ENCODE assay signal across 29 cellular contexts in genomic region chr9:3850083-3850482, GRCh38.
DNase-seq lines count a peak whose midpoint lies in the region; ATAC-seq and TF ChIP-seq lines count a peak whose summit lies in the region.
"Had no signal": no experiment of that assay in that cellular context is flagged by ENCODE, and none has a peak within 500 bp of the region (broad histone marks: within the 10 kb centered on the region; RNA-seq: fewer than 3 reads in every experiment).

No MANE protein-coding gene starts in this region.

- H3K4me2 ChIP-seq in neural progenitor cell (no peak overlapping the region), PC-3 (ENCODE audit: low read length) (no peak overlapping the region)
- H3K4me2 ChIP-seq: SK-N-SH had no signal

- no peak for TF ChIP-seq POLR2A in GM18505 (IDR thresholded peaks at IDR 0.05; ENCODE audit: borderline replicate concordance, extremely low read depth, insufficient read depth, insufficient read length)

- POLR2A ChIA-PET in PC-3 (lab: Charles Lee; ENCODE audit: unreplicated experiment), result no interaction called here

- ATAC-seq in GM18505 (IDR thresholded peaks at IDR 0.05; ENCODE audit: unreplicated experiment) (peak; percentile 55), HG03571 (IDR thresholded peaks at IDR 0.05; ENCODE audit: unreplicated experiment) (peak; percentile 66), GM18517 (IDR thresholded peaks at IDR 0.05; ENCODE audit: unreplicated experiment) (no peak), PC-3 (no peak), GM21723 (IDR thresholded peaks at IDR 0.05; ENCODE audit: unreplicated experiment) (no peak), left lobe of liver (no peak)
- ATAC-seq: heart left ventricle, left cardiac atrium had no signal

- in situ Hi-C loops in HAP-1 (cut with MboI; ENCODE audit: low sequenced_read_pairs), result no loop called here

- H3K36me3 Mint-ChIP-seq in neural progenitor cell, result peaks cover 39% of the 10 kb centered on the region
- H3K36me3 Mint-ChIP-seq: memory B cell had no signal

- H3K36me3 ChIP-seq in HAP-1 (replicated peaks) (no peaks in the 10 kb centered on the region), neural progenitor cell (peaks cover 11% of the 10 kb centered on the region), PC-3 (ENCODE audit: low read depth, low read length) (no peaks in the 10 kb centered on the region)
- H3K36me3 ChIP-seq: BE2C, colonic mucosa, neutrophil, prostate gland, upper lobe of left lung had no signal

- H3K27ac Mint-ChIP-seq in neural progenitor cell, result peak overlapping the region; percentile 34
- H3K27ac Mint-ChIP-seq: activated CD4-positive, alpha-beta T cell treated with anti-CD3 and anti-CD28 coated beads, Interleukin-2, amount 10 ng/mL, durations not matched to agents 24 days and 14 days; memory B cell had no signal

- DNase-seq in HAP-1 (ENCODE audit: low spot score in 2 of 2) (peak; percentile 40 to 73), neural progenitor cell (ENCODE audit: low spot score) (no peak), PC-3 (no peak), left lobe of liver (ENCODE audit: low spot score) (no peak)
- DNase-seq: activated CD4-positive, alpha-beta T cell treated with anti-CD3 and anti-CD28 coated beads, Interleukin-2, amount 10 ng/mL, durations not matched to agents 24 days and 14 days; activated naive CD4-positive, alpha-beta T cell treated with Interleukin-2 at 50 U/mL for 16 hours; activated T-cell treated with anti-CD3 and anti-CD28 coated beads, Interleukin-2, amount 50 U/mL, for 48 hours; amniotic stem cell; BE2C; colonic mucosa; DMS79; effector memory CD4-positive, alpha-beta T cell; erythroblast; foreskin fibroblast; H7; heart left ventricle; KBM-7; left cardiac atrium; MM.1S; NCI-H1436; SK-N-SH; upper lobe of left lung had no signal

- H3K9me2 ChIP-seq in PC-3 (replicated peaks; ENCODE audit: low read length), result no peaks in the 10 kb centered on the region
- H3K9me2 ChIP-seq: SK-N-SH had no signal

- H4K20me1 ChIP-seq in neural progenitor cell (ENCODE audit: low read depth) (no peaks in the 10 kb centered on the region), PC-3 (ENCODE audit: low read length) (no peaks in the 10 kb centered on the region)

- peaks cover 36% of the 10 kb centered on the region for H3K4me1 ChIP-seq in HAP-1
- peaks cover 20% of the 10 kb centered on the region for H3K4me1 ChIP-seq in neural progenitor cell
- H3K4me1 ChIP-seq in PC-3 (ENCODE audit: insufficient read depth, low read length), result no peaks in the 10 kb centered on the region; the same call in 1 of the 2 replicates
- H3K4me1 ChIP-seq: BE2C, colonic mucosa, heart left ventricle, prostate gland, upper lobe of left lung had no signal

- H3K27me3 Mint-ChIP-seq in neural progenitor cell (ENCODE audit: insufficient read depth, low read depth), result peaks cover 2% of the 10 kb centered on the region
- H3K27me3 Mint-ChIP-seq: activated CD4-positive, alpha-beta T cell treated with anti-CD3 and anti-CD28 coated beads, Interleukin-2, amount 10 ng/mL, durations not matched to agents 24 days and 14 days had no signal

- H3K4me3 Mint-ChIP-seq in neural progenitor cell, result no peak overlapping the region
- H3K4me3 Mint-ChIP-seq: activated CD4-positive, alpha-beta T cell treated with anti-CD3 and anti-CD28 coated beads, Interleukin-2, amount 10 ng/mL, durations not matched to agents 24 days and 14 days; memory B cell had no signal

- H3K9me3 ChIP-seq in HAP-1 (no peaks in the 10 kb centered on the region), neural progenitor cell (ENCODE audit: low read depth) (no peaks in the 10 kb centered on the region), PC-3 (ENCODE audit: low read length) (no peaks in the 10 kb centered on the region)
- H3K9me3 ChIP-seq: BE2C, colonic mucosa, heart left ventricle, neutrophil, prostate gland, SK-N-SH, upper lobe of left lung had no signal

- CTCF ChIA-PET in PC-3 (lab: Charles Lee), result no interaction called here

- H3K27me3 ChIP-seq in HAP-1 (ENCODE audit: low read depth) (no peaks in the 10 kb centered on the region), neural progenitor cell (no peaks in the 10 kb centered on the region), PC-3 (ENCODE audit: low read length) (no peaks in the 10 kb centered on the region)
- H3K27me3 ChIP-seq: BE2C, colonic mucosa, heart left ventricle, neutrophil, upper lobe of left lung had no signal

- intact Hi-C loops in PC-3 (cut with micrococcal nuclease), result no loop called here

- no peak overlapping the region for H3K4me3 ChIP-seq in HAP-1
- H3K4me3 ChIP-seq in neural progenitor cell, result no peak overlapping the region
- H3K4me3 ChIP-seq in PC-3 (ENCODE audit: low read length), result no peak overlapping the region
- H3K4me3 ChIP-seq: colonic mucosa, heart left ventricle, prostate gland, upper lobe of left lung had no signal

- no peaks in the 10 kb centered on the region for H3K9me3 Mint-ChIP-seq in neural progenitor cell
- H3K9me3 Mint-ChIP-seq: activated CD4-positive, alpha-beta T cell treated with anti-CD3 and anti-CD28 coated beads, Interleukin-2, amount 10 ng/mL, durations not matched to agents 24 days and 14 days; memory B cell had no signal

- H3K27ac ChIP-seq in neural progenitor cell, result peak overlapping the region; percentile 53
- no peak overlapping the region for H3K27ac ChIP-seq in PC-3 (ENCODE audit: low read length)
- H3K27ac ChIP-seq: colonic mucosa, heart left ventricle, neutrophil, prostate gland, upper lobe of left lung had no signal

- no peak for TF ChIP-seq CTCF in neural progenitor cell (IDR thresholded peaks at IDR 0.05)
- no peak for TF ChIP-seq CTCF in PC-3 (conservative IDR thresholded peaks at IDR 0.05; ENCODE audit: low read depth, low read length)

- H3F3A ChIP-seq in neural progenitor cell (ENCODE audit: low read depth), result peaks cover 17% of the 10 kb centered on the region
- H3F3A ChIP-seq in PC-3 (ENCODE audit: low read length, unreplicated experiment), result no peaks in the 10 kb centered on the region

- no TSS peak for BruUV-seq in PC-3 (replicated peaks; lab: Mats Ljungman, UMichigan)

- H3K9ac ChIP-seq in neural progenitor cell, result no peak overlapping the region
- H3K9ac ChIP-seq in PC-3 (ENCODE audit: low read length), result no peak overlapping the region
- H3K9ac ChIP-seq: SK-N-SH had no signal

- H2AFZ ChIP-seq in neural progenitor cell (replicated peaks), result no peak overlapping the region
- no peak overlapping the region for H2AFZ ChIP-seq in PC-3 (ENCODE audit: low read length)

- peaks cover 34% of the 10 kb centered on the region for H3K4me1 Mint-ChIP-seq in neural progenitor cell
- H3K4me1 Mint-ChIP-seq: activated CD4-positive, alpha-beta T cell treated with anti-CD3 and anti-CD28 coated beads, Interleukin-2, amount 10 ng/mL, durations not matched to agents 24 days and 14 days; memory B cell had no signal

- H3K79me2 ChIP-seq in neural progenitor cell (ENCODE audit: low read depth), result no peaks in the 10 kb centered on the region
- no peaks in the 10 kb centered on the region for H3K79me2 ChIP-seq in PC-3 (ENCODE audit: low read length)

Comparison
In these comparisons a context has a peak if more than half of its experiments do, and no peak if none do; other contexts are left out.
1. ATAC-seq: peak in GM18505 (single experiment) and HG03571 (single experiment); none in GM18517 (single experiment), PC-3 (single experiment), GM21723 (single experiment) and left lobe of liver (single experiment).
2. DNase-seq: peak in HAP-1 (2 of 2); none in neural progenitor cell (single experiment), PC-3 (single experiment) and left lobe of liver (single experiment).